1 cellular context compared by ENCODE assay signal in the genomic region with DNA sequence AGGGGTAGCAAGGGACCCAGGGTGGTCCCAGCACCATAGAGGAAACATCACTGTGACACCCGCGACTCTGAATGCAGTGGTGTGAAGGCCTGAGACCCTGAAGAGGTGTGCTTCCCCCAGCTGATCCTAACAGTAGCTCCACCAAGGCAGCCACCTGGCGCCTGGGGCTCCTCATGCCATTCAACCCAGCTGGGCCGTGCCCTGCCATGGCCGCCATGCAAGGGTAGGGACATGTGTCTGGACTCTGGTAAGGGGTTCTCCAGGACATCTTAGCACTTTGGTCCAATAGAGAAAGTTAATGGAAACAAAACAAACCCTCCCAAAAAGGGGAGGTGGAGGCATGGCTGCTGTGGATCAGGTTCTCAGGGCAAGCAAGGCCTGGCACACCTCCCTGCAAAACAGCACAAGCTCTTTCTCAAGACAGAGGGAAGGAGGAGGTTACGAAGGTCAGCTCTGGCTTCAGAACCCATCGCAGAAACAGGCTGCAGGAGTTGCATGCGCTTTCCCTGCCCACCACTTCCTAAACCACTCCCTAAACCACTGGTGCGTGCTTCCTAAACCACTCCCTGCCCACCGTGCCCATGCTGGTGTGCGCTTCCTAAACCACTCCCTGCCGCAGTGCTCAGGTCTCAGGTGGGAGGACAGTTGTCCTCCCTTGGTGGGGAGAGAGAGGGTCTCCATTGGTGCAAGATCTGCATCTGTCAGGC.
A peak's percentile ranks its signal among the peaks of the same experiment; 100 is the strongest.
TF ChIP-seq lines count a peak whose summit lies in the region.

No MANE protein-coding gene starts in this region.

TF ChIP-seq in GM12878, 131 proteins besides CTCF, POLR2A, EP300 and RAD21 (continued from another document):
- TF ChIP-seq PAX5 (IDR thresholded peaks at IDR 0.05; ENCODE audit: borderline replicate concordance, low read depth, low read length) (peak; percentile 78; the same call in 1 of the 2 replicates), ETV6 (conservative IDR thresholded peaks at IDR 0.05 in 1 of 2, IDR thresholded peaks at IDR 0.05 in 1 of 2; ENCODE audit: borderline replicate concordance in 1 of 2, low read depth in 1 of 2) (peak in 1 of 2 experiments; percentile 92; a peak in 2 of 4 replicates), SMAD1 (IDR thresholded peaks at IDR 0.05; ENCODE audit: low read depth, partially characterized antibody) (no peak)
TF ChIP-seq in GM12878: peak in this region for 3.
